9 cellular contexts compared by ENCODE assay signal in genomic region chr12:124512667-124513296, GRCh38. TPM values are rescaled to one million over a fixed set of nuclear protein-coding genes. Genes with fewer than 3 reads are reported as not detected.
DNase-seq lines count a peak whose midpoint lies in the region; ATAC-seq lines count a peak whose summit lies in the region.
"Had no signal": no experiment of that assay in that cellular context is flagged by ENCODE, and none has a peak within 500 bp of the region (broad histone marks: within the 10 kb centered on the region; RNA-seq: fewer than 3 reads in every experiment).

No MANE protein-coding gene starts in this region.

- peaks cover 9 to 13% of the 10 kb centered on the region in 2 donors for H3K4me1 Mint-ChIP-seq in effector memory CD8-positive, alpha-beta T cell (ENCODE audit: low read depth in 2 of 2)

- H3K27ac Mint-ChIP-seq in effector memory CD8-positive, alpha-beta T cell, result peak overlapping the region in 1 of 2 donors; percentile 54
- H3K27ac Mint-ChIP-seq: memory B cell had no signal

- no peak overlapping the region for H3K4me3 Mint-ChIP-seq in effector memory CD8-positive, alpha-beta T cell
- H3K4me3 Mint-ChIP-seq: memory B cell had no signal

- no peaks in the 10 kb centered on the region for H3K9me3 Mint-ChIP-seq in effector memory CD8-positive, alpha-beta T cell
- H3K9me3 Mint-ChIP-seq: memory B cell had no signal

- H3K36me3 Mint-ChIP-seq in effector memory CD8-positive, alpha-beta T cell (ENCODE audit: insufficient read depth), result no peaks in the 10 kb centered on the region

- DNase-seq in D341Med (ENCODE audit: low spot score) (peak; percentile 73), NCI-H446 treated with DMSO at 0.1 percent for 48 hours (lab: John Stamatoyannopoulos, UW) (peak; percentile 82), dermis blood vessel endothelial cell (peak; percentile 98), left colon (peak; percentile 85 to 88), superior temporal gyrus (ENCODE audit: extremely low spot score) (peak; percentile 91)
- DNase-seq in effector memory CD8-positive, alpha-beta T cell, result no peak

- intact Hi-C loops in left colon (cut with DNase I, micrococcal nuclease), result loop anchor here in 1 of 2 donors (10.0 kb wide), 1 partner anchor 52 kb away; the partner anchor contains the start of gene NCOR2

- ATAC-seq in left colon (peak; percentile 58), GM21526 (IDR thresholded peaks at IDR 0.05; ENCODE audit: low FRiP score, unreplicated experiment) (no peak), HG03565 (IDR thresholded peaks at IDR 0.05; ENCODE audit: unreplicated experiment) (no peak)
- no peak for ATAC-seq in effector memory CD8-positive, alpha-beta T cell (replicated peaks)

- no peaks in the 10 kb centered on the region for H3K27me3 Mint-ChIP-seq in effector memory CD8-positive, alpha-beta T cell
- H3K27me3 Mint-ChIP-seq: memory B cell had no signal

RNA-seq across cellular contexts. Expression of gene NCOR2, which starts 54.6 kb away (rescaled TPM):
- total RNA-seq in dermis blood vessel endothelial cell (25.7 and 44.3 TPM in 2 replicates), left colon (100 to 1,000 TPM; 134 to 153 TPM)

Comparison
In these comparisons a context has a peak if more than half of its experiments do, and no peak if none do; other contexts are left out.
1. DNase-seq: peak in D341Med (single experiment), NCI-H446 treated with DMSO at 0.1 percent for 48 hours (single experiment), dermis blood vessel endothelial cell (single experiment), left colon (2 of 2) and superior temporal gyrus (single experiment); none in effector memory CD8-positive, alpha-beta T cell (0 of 3).